Comparison of ENCODE assay signal across 1 cellular context in the genomic region with DNA sequence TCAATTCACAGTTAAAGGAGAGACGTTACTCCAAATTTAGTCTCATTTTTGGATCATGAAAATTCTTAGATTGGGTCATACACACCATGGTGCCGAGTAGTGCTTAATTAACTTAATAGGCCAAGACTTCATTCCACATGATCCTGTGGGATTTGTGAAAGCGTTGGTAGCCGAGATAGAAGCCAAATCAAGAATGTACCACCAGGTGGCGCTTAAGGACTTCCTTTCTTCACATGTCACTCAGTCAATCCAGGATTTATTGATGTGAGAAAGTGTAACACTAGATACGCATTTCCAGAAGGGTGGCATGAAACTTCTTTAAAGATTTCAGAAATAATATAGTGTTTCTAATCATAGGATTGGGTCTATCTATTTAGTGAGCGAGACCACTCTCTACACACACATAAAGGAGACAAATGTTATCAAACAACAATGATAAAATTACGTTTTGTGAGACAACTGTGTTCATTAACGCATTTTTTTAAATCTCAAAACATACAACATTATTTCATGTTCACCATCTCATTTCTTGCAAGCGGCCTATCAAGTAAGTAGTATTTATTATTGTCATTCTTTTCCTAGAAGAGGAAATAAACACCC.
TF ChIP-seq lines count a peak whose summit lies in the region.

No MANE protein-coding gene starts in this region.

TF ChIP-seq in H1, 55 proteins besides CTCF, POLR2A, EP300 and RAD21 (continued from another document):
- TF ChIP-seq MAFK (IDR thresholded peaks at IDR 0.05; ENCODE audit: low read depth, low read length) = no peak
- no peak for TF ChIP-seq NANOG (IDR thresholded peaks at IDR 0.05; ENCODE audit: insufficient read depth, low read depth, low read length, poor library complexity, severe bottlenecking)
- no peak for TF ChIP-seq SAP30 (IDR thresholded peaks at IDR 0.05; ENCODE audit: insufficient read depth, insufficient replicate concordance, low read length)
- TF ChIP-seq KDM5A (IDR thresholded peaks at IDR 0.05; ENCODE audit: low read length) = no peak
- TF ChIP-seq CHD2 (IDR thresholded peaks at IDR 0.05; ENCODE audit: low read length) = no peak
- TF ChIP-seq RNF2 (IDR thresholded peaks at IDR 0.05; ENCODE audit: borderline replicate concordance, low read depth, low read length, missing control alignments, poor library complexity, severe bottlenecking) = no peak
- TF ChIP-seq TAF1 (IDR thresholded peaks at IDR 0.05; ENCODE audit: low read depth, low read length) = no peak
- no peak for TF ChIP-seq ASH2L (IDR thresholded peaks at IDR 0.05; ENCODE audit: low read length)
- TF ChIP-seq, protein P1, sequence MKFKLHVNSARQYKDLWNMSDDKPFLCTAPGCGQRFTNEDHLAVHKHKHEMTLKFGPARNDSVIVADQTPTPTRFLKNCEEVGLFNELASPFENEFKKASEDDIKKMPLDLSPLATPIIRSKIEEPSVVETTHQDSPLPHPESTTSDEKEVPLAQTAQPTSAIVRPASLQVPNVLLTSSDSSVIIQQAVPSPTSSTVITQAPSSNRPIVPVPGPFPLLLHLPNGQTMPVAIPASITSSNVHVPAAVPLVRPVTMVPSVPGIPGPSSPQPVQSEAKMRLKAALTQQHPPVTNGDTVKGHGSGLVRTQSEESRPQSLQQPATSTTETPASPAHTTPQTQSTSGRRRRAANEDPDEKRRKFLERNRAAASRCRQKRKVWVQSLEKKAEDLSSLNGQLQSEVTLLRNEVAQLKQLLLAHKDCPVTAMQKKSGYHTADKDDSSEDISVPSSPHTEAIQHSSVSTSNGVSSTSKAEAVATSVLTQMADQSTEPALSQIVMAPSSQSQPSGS (IDR thresholded peaks at IDR 0.05; ENCODE audit: low read length) = no peak
- no peak for TF ChIP-seq POU5F1 (IDR thresholded peaks at IDR 0.05; ENCODE audit: low read depth, low read length)
- TF ChIP-seq, protein P2, sequence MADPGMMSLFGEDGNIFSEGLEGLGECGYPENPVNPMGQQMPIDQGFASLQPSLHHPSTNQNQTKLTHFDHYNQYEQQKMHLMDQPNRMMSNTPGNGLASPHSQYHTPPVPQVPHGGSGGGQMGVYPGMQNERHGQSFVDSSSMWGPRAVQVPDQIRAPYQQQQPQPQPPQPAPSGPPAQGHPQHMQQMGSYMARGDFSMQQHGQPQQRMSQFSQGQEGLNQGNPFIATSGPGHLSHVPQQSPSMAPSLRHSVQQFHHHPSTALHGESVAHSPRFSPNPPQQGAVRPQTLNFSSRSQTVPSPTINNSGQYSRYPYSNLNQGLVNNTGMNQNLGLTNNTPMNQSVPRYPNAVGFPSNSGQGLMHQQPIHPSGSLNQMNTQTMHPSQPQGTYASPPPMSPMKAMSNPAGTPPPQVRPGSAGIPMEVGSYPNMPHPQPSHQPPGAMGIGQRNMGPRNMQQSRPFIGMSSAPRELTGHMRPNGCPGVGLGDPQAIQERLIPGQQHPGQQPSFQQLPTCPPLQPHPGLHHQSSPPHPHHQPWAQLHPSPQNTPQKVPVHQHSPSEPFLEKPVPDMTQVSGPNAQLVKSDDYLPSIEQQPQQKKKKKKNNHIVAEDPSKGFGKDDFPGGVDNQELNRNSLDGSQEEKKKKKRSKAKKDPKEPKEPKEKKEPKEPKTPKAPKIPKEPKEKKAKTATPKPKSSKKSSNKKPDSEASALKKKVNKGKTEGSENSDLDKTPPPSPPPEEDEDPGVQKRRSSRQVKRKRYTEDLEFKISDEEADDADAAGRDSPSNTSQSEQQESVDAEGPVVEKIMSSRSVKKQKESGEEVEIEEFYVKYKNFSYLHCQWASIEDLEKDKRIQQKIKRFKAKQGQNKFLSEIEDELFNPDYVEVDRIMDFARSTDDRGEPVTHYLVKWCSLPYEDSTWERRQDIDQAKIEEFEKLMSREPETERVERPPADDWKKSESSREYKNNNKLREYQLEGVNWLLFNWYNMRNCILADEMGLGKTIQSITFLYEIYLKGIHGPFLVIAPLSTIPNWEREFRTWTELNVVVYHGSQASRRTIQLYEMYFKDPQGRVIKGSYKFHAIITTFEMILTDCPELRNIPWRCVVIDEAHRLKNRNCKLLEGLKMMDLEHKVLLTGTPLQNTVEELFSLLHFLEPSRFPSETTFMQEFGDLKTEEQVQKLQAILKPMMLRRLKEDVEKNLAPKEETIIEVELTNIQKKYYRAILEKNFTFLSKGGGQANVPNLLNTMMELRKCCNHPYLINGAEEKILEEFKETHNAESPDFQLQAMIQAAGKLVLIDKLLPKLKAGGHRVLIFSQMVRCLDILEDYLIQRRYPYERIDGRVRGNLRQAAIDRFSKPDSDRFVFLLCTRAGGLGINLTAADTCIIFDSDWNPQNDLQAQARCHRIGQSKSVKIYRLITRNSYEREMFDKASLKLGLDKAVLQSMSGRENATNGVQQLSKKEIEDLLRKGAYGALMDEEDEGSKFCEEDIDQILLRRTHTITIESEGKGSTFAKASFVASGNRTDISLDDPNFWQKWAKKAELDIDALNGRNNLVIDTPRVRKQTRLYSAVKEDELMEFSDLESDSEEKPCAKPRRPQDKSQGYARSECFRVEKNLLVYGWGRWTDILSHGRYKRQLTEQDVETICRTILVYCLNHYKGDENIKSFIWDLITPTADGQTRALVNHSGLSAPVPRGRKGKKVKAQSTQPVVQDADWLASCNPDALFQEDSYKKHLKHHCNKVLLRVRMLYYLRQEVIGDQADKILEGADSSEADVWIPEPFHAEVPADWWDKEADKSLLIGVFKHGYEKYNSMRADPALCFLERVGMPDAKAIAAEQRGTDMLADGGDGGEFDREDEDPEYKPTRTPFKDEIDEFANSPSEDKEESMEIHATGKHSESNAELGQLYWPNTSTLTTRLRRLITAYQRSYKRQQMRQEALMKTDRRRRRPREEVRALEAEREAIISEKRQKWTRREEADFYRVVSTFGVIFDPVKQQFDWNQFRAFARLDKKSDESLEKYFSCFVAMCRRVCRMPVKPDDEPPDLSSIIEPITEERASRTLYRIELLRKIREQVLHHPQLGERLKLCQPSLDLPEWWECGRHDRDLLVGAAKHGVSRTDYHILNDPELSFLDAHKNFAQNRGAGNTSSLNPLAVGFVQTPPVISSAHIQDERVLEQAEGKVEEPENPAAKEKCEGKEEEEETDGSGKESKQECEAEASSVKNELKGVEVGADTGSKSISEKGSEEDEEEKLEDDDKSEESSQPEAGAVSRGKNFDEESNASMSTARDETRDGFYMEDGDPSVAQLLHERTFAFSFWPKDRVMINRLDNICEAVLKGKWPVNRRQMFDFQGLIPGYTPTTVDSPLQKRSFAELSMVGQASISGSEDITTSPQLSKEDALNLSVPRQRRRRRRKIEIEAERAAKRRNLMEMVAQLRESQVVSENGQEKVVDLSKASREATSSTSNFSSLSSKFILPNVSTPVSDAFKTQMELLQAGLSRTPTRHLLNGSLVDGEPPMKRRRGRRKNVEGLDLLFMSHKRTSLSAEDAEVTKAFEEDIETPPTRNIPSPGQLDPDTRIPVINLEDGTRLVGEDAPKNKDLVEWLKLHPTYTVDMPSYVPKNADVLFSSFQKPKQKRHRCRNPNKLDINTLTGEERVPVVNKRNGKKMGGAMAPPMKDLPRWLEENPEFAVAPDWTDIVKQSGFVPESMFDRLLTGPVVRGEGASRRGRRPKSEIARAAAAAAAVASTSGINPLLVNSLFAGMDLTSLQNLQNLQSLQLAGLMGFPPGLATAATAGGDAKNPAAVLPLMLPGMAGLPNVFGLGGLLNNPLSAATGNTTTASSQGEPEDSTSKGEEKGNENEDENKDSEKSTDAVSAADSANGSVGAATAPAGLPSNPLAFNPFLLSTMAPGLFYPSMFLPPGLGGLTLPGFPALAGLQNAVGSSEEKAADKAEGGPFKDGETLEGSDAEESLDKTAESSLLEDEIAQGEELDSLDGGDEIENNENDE (IDR thresholded peaks at IDR 0.05; ENCODE audit: insufficient replicate concordance, low read length) = no peak
- TF ChIP-seq RBBP5 (IDR thresholded peaks at IDR 0.05; ENCODE audit: borderline replicate concordance, low read depth, low read length) = no peak
